31 cellular contexts compared by ENCODE assay signal in the genomic region with DNA sequence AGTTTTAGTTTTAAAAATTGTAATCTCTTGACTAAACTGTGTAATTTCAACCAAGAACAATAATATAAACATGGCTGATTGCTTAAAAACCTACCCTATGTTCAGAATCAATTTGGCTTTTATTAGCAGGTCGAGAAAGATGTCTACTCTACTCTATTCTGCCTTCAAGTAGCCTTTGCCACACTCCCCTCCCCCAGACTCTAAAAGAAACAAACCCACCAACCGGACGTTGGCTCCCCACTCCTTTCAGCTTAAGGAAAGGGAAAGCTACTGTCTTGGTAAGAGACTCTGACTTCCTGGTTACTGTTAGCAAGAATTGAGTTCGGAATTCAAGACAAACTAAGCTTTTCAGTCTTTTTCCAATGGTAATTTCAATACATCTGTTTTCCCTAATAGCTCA. TPM values are rescaled to one million over a fixed set of nuclear protein-coding genes. Genes with fewer than 3 reads are reported as not detected.
DNase-seq lines count a peak whose midpoint lies in the region; ATAC-seq and TF ChIP-seq lines count a peak whose summit lies in the region.
"Had no signal": no experiment of that assay in that cellular context is flagged by ENCODE, and none has a peak within 500 bp of the region (broad histone marks: within the 10 kb centered on the region; RNA-seq: fewer than 3 reads in every experiment).

No MANE protein-coding gene starts in this region.

- no peaks in the 10 kb centered on the region for H3K79me2 ChIP-seq in neural progenitor cell (ENCODE audit: low read depth)

- ATAC-seq in activated CD8-positive, alpha-beta T cell treated with anti-CD3 and anti-CD28 coated beads for 36 hours, result no peak
- ATAC-seq: foreskin keratinocyte, right cardiac atrium, Right ventricle myocardium inferior had no signal

- H4K20me1 ChIP-seq in neural progenitor cell (ENCODE audit: low read depth), result no peaks in the 10 kb centered on the region
- H4K20me1 ChIP-seq: BLaER1 had no signal

- H2AFZ ChIP-seq in neural progenitor cell (replicated peaks), result peak overlapping the region; percentile 90

- H3K4me3 Mint-ChIP-seq in neural progenitor cell (no peak overlapping the region), HFFc6 (no peak overlapping the region)
- no peak overlapping the region for H3K4me3 Mint-ChIP-seq in activated CD8-positive, alpha-beta T cell treated with anti-CD3 and anti-CD28 coated beads for 36 hours
- H3K4me3 Mint-ChIP-seq: activated CD4-positive, alpha-beta T cell treated with anti-CD3 and anti-CD28 coated beads, Interleukin-2, amount 10 ng/mL, durations not matched to agents 7 days and 5 days; activated naive CD8-positive, alpha-beta T cell treated with anti-CD3 and anti-CD28 coated beads, Interleukin-2, amount 10 ng/mL, durations not matched to agents 7 days and 5 days; nephron had no signal

- H3K27ac ChIP-seq in HUES64 (ENCODE audit: low read depth, low read length) (peak overlapping the region; percentile 52), neural progenitor cell (no peak overlapping the region)
- H3K27ac ChIP-seq: BLaER1, esophagus muscularis mucosa, foreskin keratinocyte, testis had no signal

- no peak overlapping the region for H3K4me3 ChIP-seq in HUES64 (ENCODE audit: low read length)
- no peak overlapping the region for H3K4me3 ChIP-seq in neural progenitor cell
- H3K4me3 ChIP-seq: BLaER1, esophagus muscularis mucosa, spleen, testis had no signal

- CTCF ChIA-PET in activated CD8-positive, alpha-beta T cell treated with anti-CD3 and anti-CD28 coated beads for 36 hours (lab: Charles Lee), result interaction anchor here (1.4 to 8.7 kb wide), 4 partner anchors 8 to 414 kb away, joined by 4 to 93 read pairs (median 8); partner anchors contain the start of gene DTWD2

- H3K9ac ChIP-seq in HUES64 (ENCODE audit: low read depth, low read length) (peak overlapping the region; percentile 16; the same call in 1 of the 2 replicates), neural progenitor cell (no peak overlapping the region)
- H3K9ac ChIP-seq: BLaER1 had no signal

- H3K36me3 ChIP-seq in HUES64 (ENCODE audit: insufficient read depth, low read length), result no peaks in the 10 kb centered on the region
- H3K36me3 ChIP-seq in neural progenitor cell, result no peaks in the 10 kb centered on the region
- H3K36me3 ChIP-seq: BLaER1, esophagus muscularis mucosa, spleen had no signal

- DNase-seq in ELF-1 (ENCODE audit: low read depth, low spot score), result peak; percentile 51
- DNase-seq in foreskin melanocyte, result peak; percentile 65
- no peak for DNase-seq in neural progenitor cell (ENCODE audit: low spot score)
- no peak for DNase-seq in HFFc6
- no peak for DNase-seq in GM19238 (ENCODE audit: insufficient read length, low spot score)
- no peak for DNase-seq in NK-92 treated with Interleukin-12 subunit alpha and Interleukin-12 subunit beta, amount 100 ng/mL, for 24 hours (lab: John Stamatoyannopoulos, UW)
- no peak for DNase-seq in activated CD8-positive, alpha-beta T cell treated with anti-CD3 and anti-CD28 coated beads for 36 hours
- DNase-seq: activated CD4-positive, alpha-beta T cell treated with anti-CD3 and anti-CD28 coated beads, Interleukin-2, amount 10 ng/mL, durations not matched to agents 7 days and 5 days; activated naive CD8-positive, alpha-beta T cell treated with anti-CD3 and anti-CD28 coated beads, Interleukin-2, amount 10 ng/mL, durations not matched to agents 7 days and 5 days; caudate nucleus; COR-L47; cortex of kidney; DMS53; foreskin keratinocyte; GDM1; midbrain; NCI-H146; NCI-H446 treated with DMSO at 0.1 percent for 48 hours; NCI-H82; OCI-M1; posterior cingulate gyrus; right cardiac atrium; spleen; stimulated activated CD4-positive, alpha-beta T cell treated with anti-CD3 and anti-CD28 coated beads, Interleukin-4, amount 100 ng/mL, for 1 hour; T-helper 2 cell; testis had no signal

- H3K27ac Mint-ChIP-seq in neural progenitor cell, result no peak overlapping the region
- no peak overlapping the region for H3K27ac Mint-ChIP-seq in HFFc6
- H3K27ac Mint-ChIP-seq in activated CD8-positive, alpha-beta T cell treated with anti-CD3 and anti-CD28 coated beads for 36 hours, result no peak overlapping the region
- H3K27ac Mint-ChIP-seq: activated CD4-positive, alpha-beta T cell treated with anti-CD3 and anti-CD28 coated beads, Interleukin-2, amount 10 ng/mL, durations not matched to agents 7 days and 5 days; activated naive CD8-positive, alpha-beta T cell treated with anti-CD3 and anti-CD28 coated beads, Interleukin-2, amount 10 ng/mL, durations not matched to agents 7 days and 5 days; nephron had no signal

- no peaks in the 10 kb centered on the region for H3K9me3 ChIP-seq in HUES64 (ENCODE audit: insufficient read depth, low read depth, low read length)
- no peaks in the 10 kb centered on the region for H3K9me3 ChIP-seq in neural progenitor cell (ENCODE audit: low read depth)
- H3K9me3 ChIP-seq: BLaER1, esophagus muscularis mucosa, spleen, testis had no signal

- peaks cover 17% of the 10 kb centered on the region for H3K4me1 ChIP-seq in HUES64 (ENCODE audit: insufficient read depth, low read length)
- peaks cover 8% of the 10 kb centered on the region for H3K4me1 ChIP-seq in neural progenitor cell

- 61% methylated on average over 4 of the region's 4 CpGs for WGBS in HUES64

- H3K27me3 Mint-ChIP-seq in neural progenitor cell (ENCODE audit: insufficient read depth, low read depth), result peaks cover 7% of the 10 kb centered on the region
- H3K27me3 Mint-ChIP-seq in HFFc6 (ENCODE audit: insufficient read depth), result peaks cover 4% of the 10 kb centered on the region; the same call in 1 of the 2 replicates
- H3K27me3 Mint-ChIP-seq in activated CD8-positive, alpha-beta T cell treated with anti-CD3 and anti-CD28 coated beads for 36 hours, result no peaks in the 10 kb centered on the region
- H3K27me3 Mint-ChIP-seq: activated CD4-positive, alpha-beta T cell treated with anti-CD3 and anti-CD28 coated beads, Interleukin-2, amount 10 ng/mL, durations not matched to agents 7 days and 5 days; activated naive CD8-positive, alpha-beta T cell treated with anti-CD3 and anti-CD28 coated beads, Interleukin-2, amount 10 ng/mL, durations not matched to agents 7 days and 5 days had no signal

- POLR2A ChIA-PET in activated CD8-positive, alpha-beta T cell treated with anti-CD3 and anti-CD28 coated beads for 36 hours (lab: Charles Lee), result interaction anchor here (0.7 to 1.6 kb wide), 4 partner anchors 22 to 87 kb away, joined by 3 to 6 read pairs (median 4); no protein-coding TSS in a partner anchor

- H3K9me3 Mint-ChIP-seq in neural progenitor cell, result no peaks in the 10 kb centered on the region
- no peaks in the 10 kb centered on the region for H3K9me3 Mint-ChIP-seq in HFFc6
- no peaks in the 10 kb centered on the region for H3K9me3 Mint-ChIP-seq in activated CD8-positive, alpha-beta T cell treated with anti-CD3 and anti-CD28 coated beads for 36 hours
- H3K9me3 Mint-ChIP-seq: activated CD4-positive, alpha-beta T cell treated with anti-CD3 and anti-CD28 coated beads, Interleukin-2, amount 10 ng/mL, durations not matched to agents 7 days and 5 days; activated naive CD8-positive, alpha-beta T cell treated with anti-CD3 and anti-CD28 coated beads, Interleukin-2, amount 10 ng/mL, durations not matched to agents 7 days and 5 days; nephron had no signal

- H3K27me3 ChIP-seq in HUES64 (ENCODE audit: insufficient read depth, low read length), result no peaks in the 10 kb centered on the region
- H3K27me3 ChIP-seq in neural progenitor cell, result no peaks in the 10 kb centered on the region
- H3K27me3 ChIP-seq: BLaER1, esophagus muscularis mucosa, foreskin keratinocyte, spleen, testis had no signal

- H3K4me2 ChIP-seq in neural progenitor cell, result no peak overlapping the region
- H3K4me2 ChIP-seq: BLaER1 had no signal

- H3K4me1 Mint-ChIP-seq in neural progenitor cell (no peaks in the 10 kb centered on the region), HFFc6 (ENCODE audit: low read depth) (peaks cover 29% of the 10 kb centered on the region)
- peaks cover 44% of the 10 kb centered on the region for H3K4me1 Mint-ChIP-seq in activated CD8-positive, alpha-beta T cell treated with anti-CD3 and anti-CD28 coated beads for 36 hours (ENCODE audit: low read depth)
- H3K4me1 Mint-ChIP-seq: nephron had no signal

- H3K36me3 Mint-ChIP-seq in neural progenitor cell, result no peaks in the 10 kb centered on the region
- no peaks in the 10 kb centered on the region for H3K36me3 Mint-ChIP-seq in HFFc6 (ENCODE audit: low read depth)
- peaks cover 14% of the 10 kb centered on the region for H3K36me3 Mint-ChIP-seq in activated CD8-positive, alpha-beta T cell treated with anti-CD3 and anti-CD28 coated beads for 36 hours (ENCODE audit: low read depth)

- TF ChIP-seq CTCF in neural progenitor cell (IDR thresholded peaks at IDR 0.05) (no peak), HFFc6 (IDR thresholded peaks at IDR 0.05) (no peak)
- TF ChIP-seq CTCF in activated CD8-positive, alpha-beta T cell treated with anti-CD3 and anti-CD28 coated beads for 36 hours (IDR thresholded peaks at IDR 0.05), result no peak

- no peaks in the 10 kb centered on the region for H3F3A ChIP-seq in neural progenitor cell (ENCODE audit: low read depth)

- intact Hi-C loops in activated CD8-positive, alpha-beta T cell treated with anti-CD3 and anti-CD28 coated beads for 36 hours (cut with micrococcal nuclease), result no loop called here

RNA-seq across cellular contexts. Expression of gene TNFAIP8, which starts 46.7 kb away (rescaled TPM):
- 16.6 TPM for polyA plus RNA-seq in HUES64 (2013, experiment 1 of 2)
- polyA plus RNA-seq in HUES64 (2013, experiment 2 of 2), result 19.6 TPM
- total RNA-seq in neural progenitor cell (ENCODE audit: low replicate concordance), result 35.6 and 40.6 TPM in 2 replicates
- total RNA-seq in HFFc6 (2021; fragmentation: NEBNext Ultra II Directional; extraction: Animal tissue kit (Norgen Biotek cat#: 25700)), result 10 to 100 TPM in 4 of 6 experiments, 1 to 10 TPM in 2; 8.0 to 13.9 (median 10.5) TPM
- 100 to 1,000 TPM; 135 to 141 TPM for total RNA-seq in activated CD8-positive, alpha-beta T cell treated with anti-CD3 and anti-CD28 coated beads for 36 hours

RNA-seq across cellular contexts. Expression of gene HSD17B4, which starts 49.7 kb away (rescaled TPM):
- 195 TPM for polyA plus RNA-seq in HUES64 (2013, experiment 1 of 2)
- 212 TPM for polyA plus RNA-seq in HUES64 (2013, experiment 2 of 2)
- total RNA-seq in neural progenitor cell (ENCODE audit: low replicate concordance), result 184 and 306 TPM in 2 replicates
- total RNA-seq in HFFc6 (2021; fragmentation: NEBNext Ultra II Directional; extraction: Animal tissue kit (Norgen Biotek cat#: 25700)), result 100 to 1,000 TPM in 4 of 6 experiments, 10 to 100 TPM in 2; 93.7 to 139 (median 107) TPM
- 100 to 1,000 TPM in 1 of 2 experiments, 10 to 100 TPM in 1; 94.3 to 111 TPM for total RNA-seq in activated CD8-positive, alpha-beta T cell treated with anti-CD3 and anti-CD28 coated beads for 36 hours

Comparison
In these comparisons a context has a peak if more than half of its experiments do, and no peak if none do; other contexts are left out.
1. DNase-seq: peak in ELF-1 (single experiment) and foreskin melanocyte (single experiment); none in neural progenitor cell (single experiment), HFFc6 (single experiment), GM19238 (single experiment), NK-92 treated with Interleukin-12 subunit alpha and Interleukin-12 subunit beta, amount 100 ng/mL, for 24 hours (single experiment) and activated CD8-positive, alpha-beta T cell treated with anti-CD3 and anti-CD28 coated beads for 36 hours (single experiment).